8 cellular contexts compared by ENCODE assay signal in genomic region chr7:66920769-66921395, GRCh38. TPM values are rescaled to one million over a fixed set of nuclear protein-coding genes. Genes with fewer than 3 reads are reported as not detected.
A peak's percentile ranks its signal among the peaks of the same experiment; 100 is the strongest.
DNase-seq lines count a peak whose midpoint lies in the region; TF ChIP-seq lines count a peak whose summit lies in the region.

A gene with protein sequence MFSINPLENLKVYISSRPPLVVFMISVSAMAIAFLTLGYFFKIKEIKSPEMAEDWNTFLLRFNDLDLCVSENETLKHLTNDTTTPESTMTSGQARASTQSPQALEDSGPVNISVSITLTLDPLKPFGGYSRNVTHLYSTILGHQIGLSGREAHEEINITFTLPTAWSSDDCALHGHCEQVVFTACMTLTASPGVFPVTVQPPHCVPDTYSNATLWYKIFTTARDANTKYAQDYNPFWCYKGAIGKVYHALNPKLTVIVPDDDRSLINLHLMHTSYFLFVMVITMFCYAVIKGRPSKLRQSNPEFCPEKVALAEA (plus strand): TSS chr7:66921225. CDS start chr7:66941866, 20,641 bp downstream.

- TF ChIP-seq CTCF in foreskin fibroblast (IDR thresholded peaks at IDR 0.05; ENCODE audit: low read depth, low read length) (no peak), neural progenitor cell (IDR thresholded peaks at IDR 0.05) (no peak)

- H3K27me3 ChIP-seq in H7 (ENCODE audit: control insufficient read depth, insufficient read depth, low read length): no peaks in the 10 kb centered on the region
- H3K27me3 ChIP-seq in MG63: no peaks in the 10 kb centered on the region
- H3K27me3 ChIP-seq in SJSA1 (replicated peaks): no peaks in the 10 kb centered on the region
- no peaks in the 10 kb centered on the region for H3K27me3 ChIP-seq in neural progenitor cell
- no peaks in the 10 kb centered on the region for H3K27me3 ChIP-seq in stomach smooth muscle (ENCODE audit: control insufficient read depth in 1 of 2, insufficient read depth in 2 of 2, low read length in 2 of 2)

- H3K27ac Mint-ChIP-seq in neural progenitor cell: peak within 1 kb of the TSS; percentile 99

- peaks cover 19% of the 10 kb centered on the region for H4K20me1 ChIP-seq in neural progenitor cell (ENCODE audit: low read depth)

- H3K4me3 ChIP-seq in H7 (ENCODE audit: insufficient read depth, low read depth, low read length) (peak within 1 kb of the TSS; percentile 94), MG63 (peak within 1 kb of the TSS; percentile 76), SJSA1 (peak within 1 kb of the TSS; percentile 81), foreskin fibroblast (ENCODE audit: low read depth in 1 of 2, low read length in 2 of 2) (peak within 1 kb of the TSS; percentile 56 to 98), neural progenitor cell (peak within 1 kb of the TSS; percentile 70), stomach smooth muscle (ENCODE audit: low read length in 2 of 2) (peak within 1 kb of the TSS; percentile 100)

- H3K9ac ChIP-seq in ES-I3 (ENCODE audit: low read depth, low read length) (peak within 1 kb of the TSS; percentile 56), neural progenitor cell (peak within 1 kb of the TSS; percentile 86), stomach smooth muscle (ENCODE audit: low read length in 2 of 2) (peak within 1 kb of the TSS; percentile 89 to 92)

- peak within 1 kb of the TSS; percentile 81 for H3K4me2 ChIP-seq in neural progenitor cell

- H3K36me3 ChIP-seq in ES-I3 (ENCODE audit: insufficient read depth, low read length) (no peaks in the 10 kb centered on the region), H7 (replicated peaks; ENCODE audit: control insufficient read depth, insufficient read depth, low read length) (peaks cover 2% of the 10 kb centered on the region), MG63 (peaks cover 2% of the 10 kb centered on the region; the same call in 1 of the 2 replicates), SJSA1 (peaks cover 30% of the 10 kb centered on the region), neural progenitor cell (no peaks in the 10 kb centered on the region), stomach smooth muscle (ENCODE audit: control insufficient read depth in 2 of 2, insufficient read depth in 2 of 2, low read length in 2 of 2) (no peaks in the 10 kb centered on the region)

- H3K4me1 Mint-ChIP-seq in neural progenitor cell: peaks cover 15% of the 10 kb centered on the region

- H3K79me2 ChIP-seq in neural progenitor cell (ENCODE audit: low read depth): peaks cover 57% of the 10 kb centered on the region

- H3K9me3 ChIP-seq in ES-I3 (ENCODE audit: control insufficient read depth, insufficient read depth, low read length) (no peaks in the 10 kb centered on the region), MG63 (no peaks in the 10 kb centered on the region), SJSA1 (replicated peaks) (no peaks in the 10 kb centered on the region), neural progenitor cell (ENCODE audit: low read depth) (no peaks in the 10 kb centered on the region), stomach smooth muscle (ENCODE audit: control insufficient read depth in 2 of 2, low read length in 2 of 2) (no peaks in the 10 kb centered on the region)

- H3F3A ChIP-seq in neural progenitor cell (ENCODE audit: low read depth): peaks cover 11% of the 10 kb centered on the region

- H3K27me3 Mint-ChIP-seq in neural progenitor cell (ENCODE audit: insufficient read depth, low read depth): peaks cover 5% of the 10 kb centered on the region

- peak within 1 kb of the TSS; percentile 66 for H2AFZ ChIP-seq in neural progenitor cell (replicated peaks)

- peak within 1 kb of the TSS; percentile 63 for H3K27ac ChIP-seq in SJSA1
- H3K27ac ChIP-seq in neural progenitor cell: no peak within 1 kb of the TSS
- H3K27ac ChIP-seq in stomach smooth muscle (ENCODE audit: low read length): peak within 1 kb of the TSS; percentile 60

- H3K4me3 Mint-ChIP-seq in neural progenitor cell: peak within 1 kb of the TSS; percentile 100

- peaks cover 3% of the 10 kb centered on the region for H3K9me3 Mint-ChIP-seq in neural progenitor cell

- peak; percentile 81 for DNase-seq in H7
- peak; percentile 88 for DNase-seq in MG63
- peak; percentile 80 to 87 for DNase-seq in SJSA1 (ENCODE audit: low read depth in 1 of 2, low spot score in 2 of 2)
- DNase-seq in activated naive CD4-positive, alpha-beta T cell (lab: John Stamatoyannopoulos, UW): peak; percentile 71 to 93 (median 81)
- peak; percentile 89 to 96 for DNase-seq in foreskin fibroblast
- DNase-seq in neural progenitor cell (ENCODE audit: low spot score): peak; percentile 83

- peaks cover 9% of the 10 kb centered on the region for H3K36me3 Mint-ChIP-seq in neural progenitor cell

- H3K4me1 ChIP-seq in ES-I3 (ENCODE audit: insufficient read depth, low read length): peaks cover 3% of the 10 kb centered on the region; the same call in 1 of the 2 replicates
- H3K4me1 ChIP-seq in SJSA1 (replicated peaks): peaks cover 11% of the 10 kb centered on the region
- H3K4me1 ChIP-seq in neural progenitor cell: peaks cover 6% of the 10 kb centered on the region
- peaks cover 29% of the 10 kb centered on the region for H3K4me1 ChIP-seq in stomach smooth muscle (ENCODE audit: control insufficient read depth, insufficient read depth, low read length)

RNA-seq across cellular contexts. Expression of the gene that starts here (rescaled TPM):
- 68.9 and 71.4 TPM in 2 replicates for total RNA-seq in H7 (2014; rRNA removed; shearing (Covaris generic))
- total RNA-seq in MG63 (2014; rRNA removed; shearing (Covaris generic); ENCODE audit: low replicate concordance): 42.3 and 55.4 TPM in 2 replicates
- total RNA-seq in SJSA1 (2014; rRNA removed; shearing (Covaris generic)): 97.2 and 97.9 TPM in 2 replicates
- total RNA-seq in neural progenitor cell (ENCODE audit: low replicate concordance): 59.9 and 75.6 TPM in 2 replicates
